Comparison of ENCODE assay signal across 1 cellular context in genomic region chr20:63908008-63908682, GRCh38.
TF ChIP-seq lines count a peak whose summit lies in the region.

No MANE protein-coding gene starts in this region.

TF ChIP-seq in HCT116, 20 proteins besides CTCF, POLR2A, EP300 and RAD21 (continued from another document):
- TF ChIP-seq SRF (IDR thresholded peaks at IDR 0.05; ENCODE audit: low read depth), result no peak
- TF ChIP-seq TCF7L2 (IDR thresholded peaks at IDR 0.05; ENCODE audit: borderline replicate concordance, extremely low read depth, insufficient read depth, insufficient read length), result no peak
- TF ChIP-seq CEBPB (IDR thresholded peaks at IDR 0.05; ENCODE audit: low read depth), result no peak
- TF ChIP-seq POLR2AphosphoS5 (IDR thresholded peaks at IDR 0.05; ENCODE audit: low read depth, low read length), result no peak
